Comparison of ENCODE assay signal across 10 cellular contexts in genomic region chr2:75580156-75580555, GRCh38.
"Had no signal": no experiment of that assay in that cellular context is flagged by ENCODE, and none has a peak within 500 bp of the region (broad histone marks: within the 10 kb centered on the region; RNA-seq: fewer than 3 reads in every experiment).

No MANE protein-coding gene starts in this region.

- H3K4me2 ChIP-seq: GM23338 had no signal

- H3K4me3 Mint-ChIP-seq: GM23338, HFFc6 had no signal

- H3K27ac ChIP-seq: GM23248 had no signal

- H3K4me1 Mint-ChIP-seq: GM23338 had no signal

- H3K27ac Mint-ChIP-seq: GM23338, HFFc6 had no signal

- H3K4me3 ChIP-seq: GM23248, GM23338, HAP-1 had no signal

- H3K9me3 Mint-ChIP-seq: HFFc6 had no signal

- H2AFZ ChIP-seq: GM23248, GM23338 had no signal

- DNase-seq: GM23248, GOT3, H7, HCEC 1CT, HFFc6 had no signal

- H3K9me3 ChIP-seq: HAP-1 had no signal

- H3K9ac ChIP-seq: GM23248 had no signal

- H3K36me3 ChIP-seq: HAP-1 had no signal

- ATAC-seq: GM23338, HCT116 had no signal

- FAIRE-seq: H1, H54 had no signal
